12 cellular contexts compared by ENCODE assay signal in genomic region chr2:38716185-38716584, GRCh38. TPM values are rescaled to one million over a fixed set of nuclear protein-coding genes. Genes with fewer than 3 reads are reported as not detected.
DNase-seq lines count a peak whose midpoint lies in the region; ATAC-seq and TF ChIP-seq lines count a peak whose summit lies in the region.
"Had no signal": no experiment of that assay in that cellular context is flagged by ENCODE, and none has a peak within 500 bp of the region (broad histone marks: within the 10 kb centered on the region; RNA-seq: fewer than 3 reads in every experiment).

No MANE protein-coding gene starts in this region.

- no peak overlapping the region for H3K27ac ChIP-seq in dorsolateral prefrontal cortex
- H3K27ac ChIP-seq: vagina had no signal

- intact Hi-C loops in dorsolateral prefrontal cortex (cut with DNase I) = no loop called here

- H3K4me3 ChIP-seq in dorsolateral prefrontal cortex = no peak overlapping the region
- H3K4me3 ChIP-seq: vagina had no signal

- H3K27me3 Mint-ChIP-seq in T-helper 1 cell treated with Interleukin-12 subunit alpha and Interleukin-12 subunit beta and Interleukin-4 antibody, amounts not matched to agents 30 μg/mL and 1 μg/mL, for 36 hours (ENCODE audit: low read depth) = no peaks in the 10 kb centered on the region
- no peaks in the 10 kb centered on the region for H3K27me3 Mint-ChIP-seq in nephron (ENCODE audit: low read depth)

- no peak for TF ChIP-seq CTCF in nephron (IDR thresholded peaks at IDR 0.05; ENCODE audit: unreplicated experiment in 3 of 3)
- no peak for TF ChIP-seq CTCF in dorsolateral prefrontal cortex (IDR thresholded peaks at IDR 0.05 in 54 of 56, conservative IDR thresholded peaks at IDR 0.05 in 2 of 56; ENCODE audit: low read depth in 1 of 56, partially characterized antibody in 56 of 56)

- H3K4me1 Mint-ChIP-seq in T-helper 1 cell treated with Interleukin-12 subunit alpha and Interleukin-12 subunit beta and Interleukin-4 antibody, amounts not matched to agents 30 μg/mL and 1 μg/mL, for 36 hours (ENCODE audit: low read depth) = peaks cover 46% of the 10 kb centered on the region
- peaks cover 18% of the 10 kb centered on the region for H3K4me1 Mint-ChIP-seq in nephron

- H3K27ac Mint-ChIP-seq in T-helper 1 cell treated with Interleukin-12 subunit alpha and Interleukin-12 subunit beta and Interleukin-4 antibody, amounts not matched to agents 30 μg/mL and 1 μg/mL, for 36 hours = peak overlapping the region; percentile 45
- peak overlapping the region in 2 of 3 experiments; percentile 59 to 87 for H3K27ac Mint-ChIP-seq in nephron

- no peaks in the 10 kb centered on the region for H3K27me3 ChIP-seq in dorsolateral prefrontal cortex
- H3K27me3 ChIP-seq: vagina had no signal

- ATAC-seq in HG03432 (IDR thresholded peaks at IDR 0.05; ENCODE audit: unreplicated experiment) = no peak

- peaks cover 9% of the 10 kb centered on the region for H3K9me3 Mint-ChIP-seq in T-helper 1 cell treated with Interleukin-12 subunit alpha and Interleukin-12 subunit beta and Interleukin-4 antibody, amounts not matched to agents 30 μg/mL and 1 μg/mL, for 36 hours
- H3K9me3 Mint-ChIP-seq in nephron = peaks cover 3% of the 10 kb centered on the region

- DNase-seq in T-helper 1 cell (no peak), GM04504 (ENCODE audit: low read depth) (peak; percentile 32), astrocyte of the hippocampus (ENCODE audit: low read depth, low spot score) (peak; percentile 51), dorsolateral prefrontal cortex (no peak), SW 1271 (lab: John Stamatoyannopoulos, UW) (no peak)
- DNase-seq: amniotic stem cell; NCI-H2029 treated with DMSO at 0.1 percent for 48 hours; stimulated activated CD4-positive, alpha-beta T cell treated with anti-CD3 and anti-CD28 coated beads, Interleukin-15, amount 100 ng/mL, for 24 hours had no signal

- H3K36me3 Mint-ChIP-seq in T-helper 1 cell treated with Interleukin-12 subunit alpha and Interleukin-12 subunit beta and Interleukin-4 antibody, amounts not matched to agents 30 μg/mL and 1 μg/mL, for 36 hours (ENCODE audit: low read depth) = peaks cover 60% of the 10 kb centered on the region
- H3K36me3 Mint-ChIP-seq in nephron (ENCODE audit: low read depth) = peaks cover 45% of the 10 kb centered on the region

- H3K4me3 Mint-ChIP-seq in T-helper 1 cell treated with Interleukin-12 subunit alpha and Interleukin-12 subunit beta and Interleukin-4 antibody, amounts not matched to agents 30 μg/mL and 1 μg/mL, for 36 hours = no peak overlapping the region
- no peak overlapping the region for H3K4me3 Mint-ChIP-seq in nephron

RNA-seq across cellular contexts. Expression of gene SRSF7, which starts 35.0 kb away (rescaled TPM):
- 100 to 1,000 TPM in 28 of 120 experiments, 10 to 100 TPM in 92; 66.9 to 135 (median 93.8) TPM for total RNA-seq in dorsolateral prefrontal cortex

RNA-seq across cellular contexts. Expression of gene GALM, which starts 50.3 kb away (rescaled TPM):
- total RNA-seq in dorsolateral prefrontal cortex = 10 to 100 TPM in 3 of 120 experiments, 1 to 10 TPM in 117; 2.0 to 13.3 (median 4.5) TPM

Comparison
In these comparisons a context has a peak if more than half of its experiments do, and no peak if none do; other contexts are left out.
1. DNase-seq: peak in GM04504 (single experiment) and astrocyte of the hippocampus (single experiment); none in T-helper 1 cell (0 of 5), dorsolateral prefrontal cortex (0 of 10) and SW 1271 (0 of 2).